In genomic region chr4:80008351-80008750, GRCh38 we compare ENCODE assay signal across 22 cellular contexts.
DNase-seq lines count a peak whose midpoint lies in the region; ATAC-seq and TF ChIP-seq lines count a peak whose summit lies in the region.
"Had no signal": no experiment of that assay in that cellular context is flagged by ENCODE, and none has a peak within 500 bp of the region (broad histone marks: within the 10 kb centered on the region; RNA-seq: fewer than 3 reads in every experiment).

No MANE protein-coding gene starts in this region.

- WGBS in smooth muscle cell (ENCODE audit: low lambda C conversion rate), result 68% methylated on average over 3 of the region's 3 CpGs
- 75 to 92% (median 86%) methylated on average over 3 of the region's 3 CpGs for WGBS in stomach, 5 donors
- WGBS in right lobe of liver (ENCODE audit: insufficient coverage, low coverage, low lambda C conversion rate, missing lambda C conversion rate), result 83% methylated on average over 3 of the region's 3 CpGs

- no peaks in the 10 kb centered on the region for H3K27me3 ChIP-seq in smooth muscle cell (ENCODE audit: low read depth)
- H3K27me3 ChIP-seq in stomach, result no peaks in the 10 kb centered on the region
- no peaks in the 10 kb centered on the region for H3K27me3 ChIP-seq in right lobe of liver
- H3K27me3 ChIP-seq: esophagus squamous epithelium, gastroesophageal sphincter had no signal

- TF ChIP-seq CTCF in smooth muscle cell (IDR thresholded peaks at IDR 0.05; ENCODE audit: borderline replicate concordance, insufficient read depth, poor library complexity, severe bottlenecking) (no peak), stomach (IDR thresholded peaks at IDR 0.05) (no peak), right lobe of liver (IDR thresholded peaks at IDR 0.05) (no peak)

- no peak overlapping the region for H2AFZ ChIP-seq in smooth muscle cell (ENCODE audit: low read depth)

- H3K4me1 ChIP-seq in smooth muscle cell (ENCODE audit: low read depth) (peaks cover 26% of the 10 kb centered on the region), stomach (peaks cover 0 to 39% (median 9%) of the 10 kb centered on the region in 4 donors), right lobe of liver (peaks cover 0 to 11% (median 0%) of the 10 kb centered on the region in 4 donors)

- no peak for DNase-seq in activated T-cell treated with anti-CD3 and anti-CD28 coated beads, Interleukin-2, amount 50 U/mL, for 4 hours
- DNase-seq in activated T-cell treated with anti-CD3 and anti-CD28 coated beads, Interleukin-2, amount 50 U/mL, for 48 hours, result no peak
- peak; percentile 45 for DNase-seq in OCI-M1 (lab: John Stamatoyannopoulos, UW)
- no peak for DNase-seq in smooth muscle cell (lab: John Stamatoyannopoulos, UW; ENCODE audit: unreplicated experiment)
- DNase-seq in stomach, result no peak
- no peak for DNase-seq in right lobe of liver
- DNase-seq: activated CD4-positive, alpha-beta T cell treated with anti-CD3 and anti-CD28 coated beads, Interleukin-2, amount 50 U/mL, for 4 hours; activated effector memory CD4-positive, alpha-beta T cell treated with Interleukin-2 at 50 U/mL for 16 hours; amniotic stem cell; C1 segment of cervical spinal cord; DMS 273 treated with DMSO at 0.1 percent for 48 hours; esophagus squamous epithelium; Karpas-422; lower lobe of right lung; NCI-H1105 treated with DMSO at 0.1 percent for 48 hours; NCI-H524; nucleus accumbens had no signal

- H3K36me3 ChIP-seq in smooth muscle cell (ENCODE audit: low read depth) (peaks cover 9% of the 10 kb centered on the region), stomach (peaks cover 6 to 56% (median 32%) of the 10 kb centered on the region in 4 donors), right lobe of liver (peaks cover 0 to 8% (median 0%) of the 10 kb centered on the region in 4 donors)
- H3K36me3 ChIP-seq: lower lobe of right lung, thoracic aorta had no signal

- H3K4me3 Mint-ChIP-seq in activated T-cell treated with anti-CD3 and anti-CD28 coated beads, Interleukin-2, amount 50 U/mL, for 4 hours, result peak overlapping the region; percentile 19
- no peak overlapping the region for H3K4me3 Mint-ChIP-seq in activated naive CD8-positive, alpha-beta T cell

- H3K27ac ChIP-seq in smooth muscle cell (ENCODE audit: low read depth), result peak overlapping the region; percentile 54
- peak overlapping the region in 1 of 5 donors; percentile 43 for H3K27ac ChIP-seq in stomach
- H3K27ac ChIP-seq in right lobe of liver, result no peak overlapping the region
- H3K27ac ChIP-seq: lower lobe of right lung, thoracic aorta had no signal

- peaks cover 50% of the 10 kb centered on the region for H3K4me1 Mint-ChIP-seq in activated T-cell treated with anti-CD3 and anti-CD28 coated beads, Interleukin-2, amount 50 U/mL, for 4 hours (ENCODE audit: low read depth)
- H3K4me1 Mint-ChIP-seq in activated naive CD8-positive, alpha-beta T cell (ENCODE audit: low read depth), result peaks cover 48% of the 10 kb centered on the region

- peak overlapping the region; percentile 66 for H3K4me2 ChIP-seq in smooth muscle cell

- peaks cover 12% of the 10 kb centered on the region for H3K9me3 Mint-ChIP-seq in activated T-cell treated with anti-CD3 and anti-CD28 coated beads, Interleukin-2, amount 50 U/mL, for 4 hours
- H3K9me3 Mint-ChIP-seq in activated naive CD8-positive, alpha-beta T cell (ENCODE audit: low read depth), result peaks cover 5% of the 10 kb centered on the region

- H3K79me2 ChIP-seq in smooth muscle cell (ENCODE audit: low read depth), result no peaks in the 10 kb centered on the region

- H3K4me3 ChIP-seq in smooth muscle cell (no peak overlapping the region), stomach (no peak overlapping the region), right lobe of liver (no peak overlapping the region)
- H3K4me3 ChIP-seq: esophagus squamous epithelium, gastroesophageal sphincter, lower lobe of right lung, thoracic aorta had no signal

- H4K20me1 ChIP-seq in smooth muscle cell (ENCODE audit: low read depth), result no peaks in the 10 kb centered on the region

- no peak overlapping the region for H3K9ac ChIP-seq in smooth muscle cell (ENCODE audit: low read depth)

- peaks cover 7% of the 10 kb centered on the region for H3F3A ChIP-seq in smooth muscle cell (ENCODE audit: low read depth)

- no peak for TF ChIP-seq EP300 in stomach (IDR thresholded peaks at IDR 0.05)

- H3K36me3 Mint-ChIP-seq in activated T-cell treated with anti-CD3 and anti-CD28 coated beads, Interleukin-2, amount 50 U/mL, for 4 hours (ENCODE audit: insufficient read depth), result peaks cover 39% of the 10 kb centered on the region
- H3K36me3 Mint-ChIP-seq in activated naive CD8-positive, alpha-beta T cell, result peaks cover 34% of the 10 kb centered on the region

- ATAC-seq in activated T-cell treated with anti-CD3 and anti-CD28 coated beads, Interleukin-2, amount 50 U/mL, for 4 hours, result no peak
- ATAC-seq in HG02885 (IDR thresholded peaks at IDR 0.05; ENCODE audit: poor library complexity, unreplicated experiment) (no peak), right lobe of liver (no peak)
- ATAC-seq: gastroesophageal sphincter, lower lobe of right lung, Right ventricle myocardium inferior had no signal

- TF ChIP-seq POLR2A in stomach (IDR thresholded peaks at IDR 0.05) (no peak), right lobe of liver (IDR thresholded peaks at IDR 0.05) (no peak)

- peaks cover 9% of the 10 kb centered on the region for H3K9me3 ChIP-seq in smooth muscle cell (replicated peaks; ENCODE audit: low read depth)
- H3K9me3 ChIP-seq in stomach, result peaks cover 0 to 10% (median 3%) of the 10 kb centered on the region in 4 donors
- H3K9me3 ChIP-seq in right lobe of liver, result no peaks in the 10 kb centered on the region

- intact Hi-C loops in stomach (cut with DNase I; ENCODE audit: low total_unique reads) (no loop called here), right lobe of liver (cut with DNase I) (no loop called here)

- H3K27me3 Mint-ChIP-seq in activated T-cell treated with anti-CD3 and anti-CD28 coated beads, Interleukin-2, amount 50 U/mL, for 4 hours (ENCODE audit: low read depth), result no peaks in the 10 kb centered on the region
- H3K27me3 Mint-ChIP-seq in activated naive CD8-positive, alpha-beta T cell, result no peaks in the 10 kb centered on the region

- H3K27ac Mint-ChIP-seq in activated naive CD8-positive, alpha-beta T cell, result peak overlapping the region; percentile 61
